In genomic region chr5:141320225-141321169, GRCh38 we compare ENCODE assay signal across 1 cellular context.
TF ChIP-seq lines count a peak whose summit lies in the region.

TSS of gene TAF7 (minus strand) at chr5:141320784. CDS start at chr5:141320044, 740 bp downstream.

TF ChIP-seq in HEK293, 187 proteins besides CTCF, POLR2A, EP300 and RAD21 (continued from another document and continues in another):
- no peak for TF ChIP-seq ZNF585B (tag by site-specific recombination; IDR thresholded peaks at IDR 0.05)
- TF ChIP-seq, protein P1, sequence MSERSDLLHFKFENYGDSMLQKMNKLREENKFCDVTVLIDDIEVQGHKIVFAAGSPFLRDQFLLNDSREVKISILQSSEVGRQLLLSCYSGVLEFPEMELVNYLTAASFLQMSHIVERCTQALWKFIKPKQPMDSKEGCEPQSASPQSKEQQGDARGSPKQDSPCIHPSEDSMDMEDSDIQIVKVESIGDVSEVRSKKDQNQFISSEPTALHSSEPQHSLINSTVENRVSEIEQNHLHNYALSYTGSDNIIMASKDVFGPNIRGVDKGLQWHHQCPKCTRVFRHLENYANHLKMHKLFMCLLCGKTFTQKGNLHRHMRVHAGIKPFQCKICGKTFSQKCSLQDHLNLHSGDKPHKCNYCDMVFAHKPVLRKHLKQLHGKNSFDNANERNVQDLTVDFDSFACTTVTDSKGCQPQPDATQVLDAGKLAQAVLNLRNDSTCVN (tag by site-specific recombination; optimal IDR thresholded peaks at IDR 0.05) = peak; percentile 27
- no peak for TF ChIP-seq ZNF354C (tag by site-specific recombination; IDR thresholded peaks at IDR 0.05; ENCODE audit: borderline replicate concordance, low read depth)
- TF ChIP-seq OSR2 (tag by site-specific recombination; IDR thresholded peaks at IDR 0.05) = no peak
- TF ChIP-seq ZEB2 (tag by site-specific recombination; IDR thresholded peaks at IDR 0.05) = peak; percentile 69; the same call in 1 of the 2 replicates
- peak; percentile 30; the same call in 1 of the 2 replicates for TF ChIP-seq ZNF449 (tag by site-specific recombination; IDR thresholded peaks at IDR 0.05)
- TF ChIP-seq ZIC2 (tag by site-specific recombination; IDR thresholded peaks at IDR 0.05) = peak; percentile 27; the same call in 1 of the 2 replicates
- TF ChIP-seq TRIM28 (IDR thresholded peaks at IDR 0.05; ENCODE audit: borderline replicate concordance, low read length) = peak; percentile 85
- peak; percentile 91 for TF ChIP-seq YY1 (tag by site-specific recombination; IDR thresholded peaks at IDR 0.05)
- TF ChIP-seq REPIN1 (tag by site-specific recombination; IDR thresholded peaks at IDR 0.05; ENCODE audit: low read depth) = peak; percentile 18; the same call in 1 of the 2 replicates
- peak; percentile 17; the same call in 1 of the 2 replicates for TF ChIP-seq ZFHX2 (tag by site-specific recombination; conservative IDR thresholded peaks at IDR 0.05)
- TF ChIP-seq ZNF558 (tag by site-specific recombination; IDR thresholded peaks at IDR 0.05) = 0 out of 2 replicates have a peak, but pooled peaks have one; percentile 14
- no peak for TF ChIP-seq ZNF175 (tag by site-specific recombination; IDR thresholded peaks at IDR 0.05)
- no peak for TF ChIP-seq ZNF138 (tag by site-specific recombination; IDR thresholded peaks at IDR 0.05; ENCODE audit: borderline replicate concordance)
- peak; percentile 88 for TF ChIP-seq ZBTB17 (tag by site-specific recombination; IDR thresholded peaks at IDR 0.05)
- TF ChIP-seq, protein P2, sequence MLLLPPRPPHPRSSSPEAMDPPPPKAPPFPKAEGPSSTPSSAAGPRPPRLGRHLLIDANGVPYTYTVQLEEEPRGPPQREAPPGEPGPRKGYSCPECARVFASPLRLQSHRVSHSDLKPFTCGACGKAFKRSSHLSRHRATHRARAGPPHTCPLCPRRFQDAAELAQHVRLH (tag by site-specific recombination; IDR thresholded peaks at IDR 0.05) = peak; percentile 94
- 0 out of 2 replicates have a peak, but pooled peaks have one; percentile 9 for TF ChIP-seq WT1 (tag by site-specific recombination; IDR thresholded peaks at IDR 0.05)
- 0 out of 2 replicates have a peak, but pooled peaks have one; percentile 7 for TF ChIP-seq PRDM1 (tag by site-specific recombination; IDR thresholded peaks at IDR 0.05)
- TF ChIP-seq, protein P3, sequence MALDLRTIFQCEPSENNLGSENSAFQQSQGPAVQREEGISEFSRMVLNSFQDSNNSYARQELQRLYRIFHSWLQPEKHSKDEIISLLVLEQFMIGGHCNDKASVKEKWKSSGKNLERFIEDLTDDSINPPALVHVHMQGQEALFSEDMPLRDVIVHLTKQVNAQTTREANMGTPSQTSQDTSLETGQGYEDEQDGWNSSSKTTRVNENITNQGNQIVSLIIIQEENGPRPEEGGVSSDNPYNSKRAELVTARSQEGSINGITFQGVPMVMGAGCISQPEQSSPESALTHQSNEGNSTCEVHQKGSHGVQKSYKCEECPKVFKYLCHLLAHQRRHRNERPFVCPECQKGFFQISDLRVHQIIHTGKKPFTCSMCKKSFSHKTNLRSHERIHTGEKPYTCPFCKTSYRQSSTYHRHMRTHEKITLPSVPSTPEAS (tag by site-specific recombination; IDR thresholded peaks at IDR 0.05) = no peak
- no peak for TF ChIP-seq ZNF670 (tag by site-specific recombination; IDR thresholded peaks at IDR 0.05; ENCODE audit: low read depth)
- TF ChIP-seq, protein P4, sequence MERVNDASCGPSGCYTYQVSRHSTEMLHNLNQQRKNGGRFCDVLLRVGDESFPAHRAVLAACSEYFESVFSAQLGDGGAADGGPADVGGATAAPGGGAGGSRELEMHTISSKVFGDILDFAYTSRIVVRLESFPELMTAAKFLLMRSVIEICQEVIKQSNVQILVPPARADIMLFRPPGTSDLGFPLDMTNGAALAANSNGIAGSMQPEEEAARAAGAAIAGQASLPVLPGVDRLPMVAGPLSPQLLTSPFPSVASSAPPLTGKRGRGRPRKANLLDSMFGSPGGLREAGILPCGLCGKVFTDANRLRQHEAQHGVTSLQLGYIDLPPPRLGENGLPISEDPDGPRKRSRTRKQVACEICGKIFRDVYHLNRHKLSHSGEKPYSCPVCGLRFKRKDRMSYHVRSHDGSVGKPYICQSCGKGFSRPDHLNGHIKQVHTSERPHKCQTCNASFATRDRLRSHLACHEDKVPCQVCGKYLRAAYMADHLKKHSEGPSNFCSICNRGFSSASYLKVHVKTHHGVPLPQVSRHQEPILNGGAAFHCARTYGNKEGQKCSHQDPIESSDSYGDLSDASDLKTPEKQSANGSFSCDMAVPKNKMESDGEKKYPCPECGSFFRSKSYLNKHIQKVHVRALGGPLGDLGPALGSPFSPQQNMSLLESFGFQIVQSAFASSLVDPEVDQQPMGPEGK (tag by site-specific recombination; IDR thresholded peaks at IDR 0.05) = 0 out of 2 replicates have a peak, but pooled peaks have one; percentile 7
- TF ChIP-seq KLF1 (tag by site-specific recombination; IDR thresholded peaks at IDR 0.05) = peak; percentile 85
- TF ChIP-seq ZNF174 (tag by site-specific recombination; IDR thresholded peaks at IDR 0.05) = no peak
- TF ChIP-seq SP7 (tag by site-specific recombination; IDR thresholded peaks at IDR 0.05) = 0 out of 2 replicates have a peak, but pooled peaks have one; percentile 31
- 0 out of 2 replicates have a peak, but pooled peaks have one; percentile 25 for TF ChIP-seq ZNF394 (tag by site-specific recombination; IDR thresholded peaks at IDR 0.05; ENCODE audit: borderline replicate concordance)
- peak; percentile 80 for TF ChIP-seq YY2 (tag by site-specific recombination; IDR thresholded peaks at IDR 0.05)
- TF ChIP-seq ZSCAN23 (tag by site-specific recombination; IDR thresholded peaks at IDR 0.05) = 0 out of 2 replicates have a peak, but pooled peaks have one; percentile 30
- TF ChIP-seq ZNF654 (tag by site-specific recombination; IDR thresholded peaks at IDR 0.05; ENCODE audit: low read depth) = peak; percentile 39
- peak; percentile 81 for TF ChIP-seq SP3 (tag by site-specific recombination; IDR thresholded peaks at IDR 0.05)
- peak; percentile 67 for TF ChIP-seq KLF8 (tag by site-specific recombination; IDR thresholded peaks at IDR 0.05)
- no peak for TF ChIP-seq TCF7L2 (IDR thresholded peaks at IDR 0.05; ENCODE audit: borderline replicate concordance, low read depth, low read length)
- peak; percentile 43; the same call in 1 of the 2 replicates for TF ChIP-seq ZNF561 (tag by site-specific recombination; IDR thresholded peaks at IDR 0.05; ENCODE audit: borderline replicate concordance)
- peak; percentile 94 for TF ChIP-seq SETDB1 (IDR thresholded peaks at IDR 0.05; ENCODE audit: insufficient read length, low read length)
- no peak for TF ChIP-seq BCL11B (tag by site-specific recombination; IDR thresholded peaks at IDR 0.05; ENCODE audit: low read depth)
- TF ChIP-seq ZNF18 (tag by site-specific recombination; IDR thresholded peaks at IDR 0.05) = no peak
- TF ChIP-seq ZNF2 (tag by site-specific recombination; IDR thresholded peaks at IDR 0.05) = peak; percentile 80; the same call in 1 of the 2 replicates
- TF ChIP-seq, protein P5, sequence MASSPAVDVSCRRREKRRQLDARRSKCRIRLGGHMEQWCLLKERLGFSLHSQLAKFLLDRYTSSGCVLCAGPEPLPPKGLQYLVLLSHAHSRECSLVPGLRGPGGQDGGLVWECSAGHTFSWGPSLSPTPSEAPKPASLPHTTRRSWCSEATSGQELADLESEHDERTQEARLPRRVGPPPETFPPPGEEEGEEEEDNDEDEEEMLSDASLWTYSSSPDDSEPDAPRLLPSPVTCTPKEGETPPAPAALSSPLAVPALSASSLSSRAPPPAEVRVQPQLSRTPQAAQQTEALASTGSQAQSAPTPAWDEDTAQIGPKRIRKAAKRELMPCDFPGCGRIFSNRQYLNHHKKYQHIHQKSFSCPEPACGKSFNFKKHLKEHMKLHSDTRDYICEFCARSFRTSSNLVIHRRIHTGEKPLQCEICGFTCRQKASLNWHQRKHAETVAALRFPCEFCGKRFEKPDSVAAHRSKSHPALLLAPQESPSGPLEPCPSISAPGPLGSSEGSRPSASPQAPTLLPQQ (tag by site-specific recombination; IDR thresholded peaks at IDR 0.05) = peak; percentile 32
- peak; percentile 88 for TF ChIP-seq ZNF501 (tag by site-specific recombination; IDR thresholded peaks at IDR 0.05)
- TF ChIP-seq PRDM6 (tag by site-specific recombination; IDR thresholded peaks at IDR 0.05) = no peak
- TF ChIP-seq ZXDB (tag by site-specific recombination; IDR thresholded peaks at IDR 0.05) = peak; percentile 75
- TF ChIP-seq ZNF518A (tag by site-specific recombination; conservative IDR thresholded peaks at IDR 0.05; ENCODE audit: low read depth) = peak; percentile 87
- no peak for TF ChIP-seq ZNF274 (IDR thresholded peaks at IDR 0.05; ENCODE audit: low read length)
- no peak; the same call in 1 of the 2 replicates for TF ChIP-seq ZNF274 (tag by site-specific recombination; IDR thresholded peaks at IDR 0.05; ENCODE audit: borderline replicate concordance)
- peak; percentile 60 for TF ChIP-seq ZNF335 (tag by site-specific recombination; conservative IDR thresholded peaks at IDR 0.05)
- peak; percentile 87 for TF ChIP-seq ZNF660 (tag by site-specific recombination; IDR thresholded peaks at IDR 0.05)
- 0 out of 2 replicates have a peak, but pooled peaks have one; percentile 6 for TF ChIP-seq KLF9 (tag by site-specific recombination; IDR thresholded peaks at IDR 0.05; ENCODE audit: low read depth)
- TF ChIP-seq SALL2 (tag by site-specific recombination; IDR thresholded peaks at IDR 0.05; ENCODE audit: borderline replicate concordance) = no peak
- no peak for TF ChIP-seq ZFP69B (tag by site-specific recombination; IDR thresholded peaks at IDR 0.05)
